ENCODE assay signal across 8 cellular contexts in genomic region chr2:60552851-60553495, GRCh38. TPM values are rescaled to one million over a fixed set of nuclear protein-coding genes. Genes with fewer than 3 reads are reported as not detected.
DNase-seq lines count a peak whose midpoint lies in the region; ATAC-seq lines count a peak whose summit lies in the region.

No MANE protein-coding gene starts in this region.

- no peaks in the 10 kb centered on the region for H3K36me3 ChIP-seq in iPS-15b (ENCODE audit: control insufficient read depth, insufficient read depth, low read length)

- H3K4me1 Mint-ChIP-seq in T-helper 1 cell treated with Interleukin-12 subunit alpha and Interleukin-12 subunit beta and Interleukin-4 antibody, amounts not matched to agents 30 μg/mL and 1 μg/mL, for 36 hours (ENCODE audit: low read depth): peaks cover 26% of the 10 kb centered on the region
- peaks cover 30% of the 10 kb centered on the region for H3K4me1 Mint-ChIP-seq in activated T-helper 1 cell treated with anti-CD3 and anti-CD28 coated beads, Interleukin-12 subunit alpha, Interleukin-12 subunit beta, Interleukin-2, Interleukin-4 antibody, amounts not matched to agents 30 ng/mL and 10 ng/mL and 1 ng/mL, durations not matched to agents 14 hours and 24 hours and 36 hours (ENCODE audit: low read depth)
- peaks cover 27% of the 10 kb centered on the region for H3K4me1 Mint-ChIP-seq in stimulated activated memory B cell treated with anti-CD40 and anti-IgM and Interleukin-4, amounts not matched to agents 10 μg/mL and 1 μg/mL and 100 μg/mL, for 72 hours

- no peak for ATAC-seq in stimulated activated memory B cell treated with anti-CD40 and anti-IgM and Interleukin-4, amounts not matched to agents 10 μg/mL and 1 μg/mL and 100 μg/mL, for 72 hours
- ATAC-seq in HG03045 (IDR thresholded peaks at IDR 0.05; ENCODE audit: unreplicated experiment) (no peak), GM19455 (IDR thresholded peaks at IDR 0.05; ENCODE audit: unreplicated experiment) (no peak)

- H3K36me3 Mint-ChIP-seq in T-helper 1 cell treated with Interleukin-12 subunit alpha and Interleukin-12 subunit beta and Interleukin-4 antibody, amounts not matched to agents 30 μg/mL and 1 μg/mL, for 36 hours (ENCODE audit: low read depth): no peaks in the 10 kb centered on the region
- H3K36me3 Mint-ChIP-seq in activated T-helper 1 cell treated with anti-CD3 and anti-CD28 coated beads, Interleukin-12 subunit alpha, Interleukin-12 subunit beta, Interleukin-2, Interleukin-4 antibody, amounts not matched to agents 30 ng/mL and 10 ng/mL and 1 ng/mL, durations not matched to agents 14 hours and 24 hours and 36 hours (ENCODE audit: low read depth): no peaks in the 10 kb centered on the region
- H3K36me3 Mint-ChIP-seq in stimulated activated memory B cell treated with anti-CD40 and anti-IgM and Interleukin-4, amounts not matched to agents 10 μg/mL and 1 μg/mL and 100 μg/mL, for 72 hours: peaks cover 19% of the 10 kb centered on the region

- peak overlapping the region; percentile 82 for H3K4me3 Mint-ChIP-seq in T-helper 1 cell treated with Interleukin-12 subunit alpha and Interleukin-12 subunit beta and Interleukin-4 antibody, amounts not matched to agents 30 μg/mL and 1 μg/mL, for 36 hours
- H3K4me3 Mint-ChIP-seq in activated T-helper 1 cell treated with anti-CD3 and anti-CD28 coated beads, Interleukin-12 subunit alpha, Interleukin-12 subunit beta, Interleukin-2, Interleukin-4 antibody, amounts not matched to agents 30 ng/mL and 10 ng/mL and 1 ng/mL, durations not matched to agents 14 hours and 24 hours and 36 hours: peak overlapping the region; percentile 42
- peak overlapping the region; percentile 97 for H3K4me3 Mint-ChIP-seq in stimulated activated memory B cell treated with anti-CD40 and anti-IgM and Interleukin-4, amounts not matched to agents 10 μg/mL and 1 μg/mL and 100 μg/mL, for 72 hours

- H3K9ac ChIP-seq in iPS-15b (ENCODE audit: low read depth, low read length): peak overlapping the region; percentile 82

- H3K9me3 ChIP-seq in iPS-15b (ENCODE audit: control insufficient read depth, insufficient read depth, low read length): no peaks in the 10 kb centered on the region

- H3K9me3 Mint-ChIP-seq in T-helper 1 cell treated with Interleukin-12 subunit alpha and Interleukin-12 subunit beta and Interleukin-4 antibody, amounts not matched to agents 30 μg/mL and 1 μg/mL, for 36 hours: no peaks in the 10 kb centered on the region
- H3K9me3 Mint-ChIP-seq in activated T-helper 1 cell treated with anti-CD3 and anti-CD28 coated beads, Interleukin-12 subunit alpha, Interleukin-12 subunit beta, Interleukin-2, Interleukin-4 antibody, amounts not matched to agents 30 ng/mL and 10 ng/mL and 1 ng/mL, durations not matched to agents 14 hours and 24 hours and 36 hours: no peaks in the 10 kb centered on the region
- H3K9me3 Mint-ChIP-seq in stimulated activated memory B cell treated with anti-CD40 and anti-IgM and Interleukin-4, amounts not matched to agents 10 μg/mL and 1 μg/mL and 100 μg/mL, for 72 hours: no peaks in the 10 kb centered on the region

- DNase-seq in T-helper 1 cell: no peak
- DNase-seq in activated T-helper 1 cell treated with anti-CD3 and anti-CD28 coated beads, Interleukin-12 subunit alpha, Interleukin-12 subunit beta, Interleukin-2, Interleukin-4 antibody, amounts not matched to agents 30 ng/mL and 10 ng/mL and 1 ng/mL, durations not matched to agents 14 hours and 24 hours and 36 hours (ENCODE audit: low spot score): no peak
- no peak for DNase-seq in SHP77 treated with DMSO at 0.1 percent for 48 hours (lab: John Stamatoyannopoulos, UW)

- peaks cover 92% of the 10 kb centered on the region for H3K27me3 Mint-ChIP-seq in T-helper 1 cell treated with Interleukin-12 subunit alpha and Interleukin-12 subunit beta and Interleukin-4 antibody, amounts not matched to agents 30 μg/mL and 1 μg/mL, for 36 hours (ENCODE audit: low read depth)
- H3K27me3 Mint-ChIP-seq in activated T-helper 1 cell treated with anti-CD3 and anti-CD28 coated beads, Interleukin-12 subunit alpha, Interleukin-12 subunit beta, Interleukin-2, Interleukin-4 antibody, amounts not matched to agents 30 ng/mL and 10 ng/mL and 1 ng/mL, durations not matched to agents 14 hours and 24 hours and 36 hours (ENCODE audit: insufficient read depth): peaks cover 74% of the 10 kb centered on the region
- no peaks in the 10 kb centered on the region for H3K27me3 Mint-ChIP-seq in stimulated activated memory B cell treated with anti-CD40 and anti-IgM and Interleukin-4, amounts not matched to agents 10 μg/mL and 1 μg/mL and 100 μg/mL, for 72 hours

- H3K27ac Mint-ChIP-seq in T-helper 1 cell treated with Interleukin-12 subunit alpha and Interleukin-12 subunit beta and Interleukin-4 antibody, amounts not matched to agents 30 μg/mL and 1 μg/mL, for 36 hours: no peak overlapping the region
- H3K27ac Mint-ChIP-seq in activated T-helper 1 cell treated with anti-CD3 and anti-CD28 coated beads, Interleukin-12 subunit alpha, Interleukin-12 subunit beta, Interleukin-2, Interleukin-4 antibody, amounts not matched to agents 30 ng/mL and 10 ng/mL and 1 ng/mL, durations not matched to agents 14 hours and 24 hours and 36 hours: no peak overlapping the region
- peak overlapping the region; percentile 90 for H3K27ac Mint-ChIP-seq in stimulated activated memory B cell treated with anti-CD40 and anti-IgM and Interleukin-4, amounts not matched to agents 10 μg/mL and 1 μg/mL and 100 μg/mL, for 72 hours

- H3K27me3 ChIP-seq in iPS-15b (ENCODE audit: control insufficient read depth, insufficient read depth, low read length): no peaks in the 10 kb centered on the region

- peaks cover 7% of the 10 kb centered on the region for H3K4me1 ChIP-seq in iPS-15b (ENCODE audit: control insufficient read depth, insufficient read depth, low read length)

- intact Hi-C loops in activated T-helper 1 cell treated with anti-CD3 and anti-CD28 coated beads, Interleukin-12 subunit alpha, Interleukin-12 subunit beta, Interleukin-2, Interleukin-4 antibody, amounts not matched to agents 30 ng/mL and 10 ng/mL and 1 ng/mL, durations not matched to agents 14 hours and 24 hours and 36 hours (cut with micrococcal nuclease): no loop called here

- H3K4me3 ChIP-seq in iPS-15b (ENCODE audit: low read depth, low read length): peak overlapping the region; percentile 88

RNA-seq across cellular contexts. Expression of gene BCL11A, which starts 0.5 kb away (rescaled TPM):
- not detected in 2 replicates for total RNA-seq in activated T-helper 1 cell treated with anti-CD3 and anti-CD28 coated beads, Interleukin-12 subunit alpha, Interleukin-12 subunit beta, Interleukin-2, Interleukin-4 antibody, amounts not matched to agents 30 ng/mL and 10 ng/mL and 1 ng/mL, durations not matched to agents 14 hours and 24 hours and 36 hours

Comparison
In these comparisons a context has a peak if more than half of its experiments do, and no peak if none do; other contexts are left out.
1. H3K4me3 Mint-ChIP-seq: peak in every context shown above with its lines; median percentile 97 in stimulated activated memory B cell treated with anti-CD40 and anti-IgM and Interleukin-4, amounts not matched to agents 10 μg/mL and 1 μg/mL and 100 μg/mL, for 72 hours; 82 in T-helper 1 cell treated with Interleukin-12 subunit alpha and Interleukin-12 subunit beta and Interleukin-4 antibody, amounts not matched to agents 30 μg/mL and 1 μg/mL, for 36 hours; 42 in activated T-helper 1 cell treated with anti-CD3 and anti-CD28 coated beads, Interleukin-12 subunit alpha, Interleukin-12 subunit beta, Interleukin-2, Interleukin-4 antibody, amounts not matched to agents 30 ng/mL and 10 ng/mL and 1 ng/mL, durations not matched to agents 14 hours and 24 hours and 36 hours.